3 cellular contexts compared by ENCODE assay signal in genomic region chr13:51652193-51652592, GRCh38.
A peak's percentile ranks its signal among the peaks of the same experiment; 100 is the strongest.
DNase-seq lines count a peak whose midpoint lies in the region; ATAC-seq, FAIRE-seq and TF ChIP-seq lines count a peak whose summit lies in the region.
"Not testable (repeated sequence)": the region's sequence is repeated elsewhere in the genome, so short reads cannot be mapped to it uniquely, and the experiment has no call there.

No MANE protein-coding gene starts in this region.

- not testable (repeated sequence) for H3K9me3 ChIP-seq in HEK293 (ENCODE audit: control insufficient read depth, insufficient read depth, low read depth, low read length); K562 (replicated peaks; ENCODE audit: control insufficient read depth, insufficient read depth, low read depth, low read length)

- not testable (repeated sequence) for H3K36me3 ChIP-seq in HEK293 (ENCODE audit: control insufficient read depth in 2 of 2, insufficient read depth in 1 of 2, low read length in 2 of 2); K562 (ENCODE audit: control insufficient read depth, insufficient read depth, low read length)

- not testable (repeated sequence) for DNase-seq in K562 (ENCODE audit: extremely low read depth in 1 of 4, low spot score in 3 of 4); neural crest cell (ENCODE audit: low read depth, low spot score)

- CTCF ChIA-PET in HEK293 (lab: Yijun Ruan, JAX); K562 (lab: Yijun Ruan, JAX; ENCODE audit: low intra/inter-chr PET ratio): not testable (repeated sequence)

- H3K27ac Mint-ChIP-seq in neural crest cell (ENCODE audit: unreplicated experiment), result peak overlapping the region; percentile 67

- FAIRE-seq in K562 (lab: Jason Lieb, UNC), result not testable (repeated sequence)

- TF ChIP-seq EP300 in K562 (IDR thresholded peaks at IDR 0.05; ENCODE audit: low read length), result not testable (repeated sequence)

- not testable (repeated sequence) for H3K4me3 Mint-ChIP-seq in neural crest cell

- not testable (repeated sequence) for TF ChIP-seq CTCF in HEK293 (tag by site-specific recombination; IDR thresholded peaks at IDR 0.05); K562 (IDR thresholded peaks at IDR 0.05 in 2 of 3, conservative IDR thresholded peaks at IDR 0.05 in 1 of 3; ENCODE audit: insufficient read depth in 2 of 3, low read depth in 1 of 3, low read length in 3 of 3); neural crest cell (conservative IDR thresholded peaks at IDR 0.05)

- peaks cover 46% of the 10 kb centered on the region for H3K36me3 Mint-ChIP-seq in neural crest cell (ENCODE audit: low read depth)

- H3K27me3 Mint-ChIP-seq in neural crest cell (ENCODE audit: low read depth), result not testable (repeated sequence)

- not testable (repeated sequence) for H3K4me2 ChIP-seq in K562 (ENCODE audit: insufficient read depth, low read length)

- POLR2A ChIA-PET in HEK293 (lab: Yijun Ruan, JAX); K562 (lab: Yijun Ruan, JAX): not testable (repeated sequence)

- H3K27ac ChIP-seq in HEK293 (ENCODE audit: extremely low read depth, low read depth, low read length); K562 (ENCODE audit: extremely low read depth, low read depth, low read length): not testable (repeated sequence)

- not testable (repeated sequence) for H3K4me1 Mint-ChIP-seq in neural crest cell

- not testable (repeated sequence) for TF ChIP-seq POLR2A in K562 (conservative IDR thresholded peaks at IDR 0.05)

- peaks cover 13% of the 10 kb centered on the region for H3K9me3 Mint-ChIP-seq in neural crest cell

- H3K4me3 ChIP-seq in HEK293 (ENCODE audit: low read depth, low read length); K562: not testable (repeated sequence)

- 68% methylated on average over 2 of the region's 3 CpGs for WGBS in K562 (ENCODE audit: insufficient coverage, low coverage, missing lambda C conversion rate)

- ATAC-seq in K562, result not testable (repeated sequence)

- in situ Hi-C loops in K562 (cut with MboI), result not testable (repeated sequence)

- TF ChIP-seq RAD21 in K562 (CRISPR knock-in tag; conservative IDR thresholded peaks at IDR 0.05 in 1 of 2, IDR thresholded peaks at IDR 0.05 in 1 of 2), result not testable (repeated sequence)

- H3K27me3 ChIP-seq in K562 (ENCODE audit: control insufficient read depth in 2 of 2, insufficient read depth in 2 of 2, low read length in 2 of 2), result not testable (repeated sequence)

- not testable (repeated sequence) for H4K20me1 ChIP-seq in K562 (replicated peaks; ENCODE audit: control insufficient read depth, insufficient read depth, low read length)

- H2AFZ ChIP-seq in K562 (ENCODE audit: low read depth, low read length), result not testable (repeated sequence)

- H3K79me2 ChIP-seq in K562 (ENCODE audit: control insufficient read depth, insufficient read depth, low read length), result not testable (repeated sequence)

- H3K9ac ChIP-seq in K562 (ENCODE audit: insufficient read depth in 1 of 2, low read depth in 2 of 2, low read length in 2 of 2), result not testable (repeated sequence)

- not testable (repeated sequence) for H3K4me1 ChIP-seq in HEK293 (ENCODE audit: control insufficient read depth, insufficient read depth, low read length); K562 (replicated peaks in 1 of 2; ENCODE audit: control insufficient read depth in 2 of 2, insufficient read depth in 2 of 2, low read length in 2 of 2)

- intact Hi-C loops in K562 (cut with micrococcal nuclease), result not testable (repeated sequence)

- H3K9me1 ChIP-seq in K562 (ENCODE audit: control insufficient read depth, insufficient read depth, low read length), result not testable (repeated sequence)

- BruUV-seq in K562 (replicated peaks; lab: Mats Ljungman, UMichigan), result not testable (repeated sequence)

TF ChIP-seq in HEK293, 187 proteins besides CTCF, POLR2A, EP300 and RAD21:
- peak; percentile 74 for TF ChIP-seq ZNF529 (tag by site-specific recombination; IDR thresholded peaks at IDR 0.05; ENCODE audit: insufficient replicate concordance)

TF ChIP-seq in K562, 482 proteins besides CTCF, POLR2A, EP300 and RAD21:
- TF ChIP-seq ZNF507 (tag; conservative IDR thresholded peaks at IDR 0.05), result peak; percentile 86
